18 cellular contexts compared by ENCODE assay signal in the genomic region with DNA sequence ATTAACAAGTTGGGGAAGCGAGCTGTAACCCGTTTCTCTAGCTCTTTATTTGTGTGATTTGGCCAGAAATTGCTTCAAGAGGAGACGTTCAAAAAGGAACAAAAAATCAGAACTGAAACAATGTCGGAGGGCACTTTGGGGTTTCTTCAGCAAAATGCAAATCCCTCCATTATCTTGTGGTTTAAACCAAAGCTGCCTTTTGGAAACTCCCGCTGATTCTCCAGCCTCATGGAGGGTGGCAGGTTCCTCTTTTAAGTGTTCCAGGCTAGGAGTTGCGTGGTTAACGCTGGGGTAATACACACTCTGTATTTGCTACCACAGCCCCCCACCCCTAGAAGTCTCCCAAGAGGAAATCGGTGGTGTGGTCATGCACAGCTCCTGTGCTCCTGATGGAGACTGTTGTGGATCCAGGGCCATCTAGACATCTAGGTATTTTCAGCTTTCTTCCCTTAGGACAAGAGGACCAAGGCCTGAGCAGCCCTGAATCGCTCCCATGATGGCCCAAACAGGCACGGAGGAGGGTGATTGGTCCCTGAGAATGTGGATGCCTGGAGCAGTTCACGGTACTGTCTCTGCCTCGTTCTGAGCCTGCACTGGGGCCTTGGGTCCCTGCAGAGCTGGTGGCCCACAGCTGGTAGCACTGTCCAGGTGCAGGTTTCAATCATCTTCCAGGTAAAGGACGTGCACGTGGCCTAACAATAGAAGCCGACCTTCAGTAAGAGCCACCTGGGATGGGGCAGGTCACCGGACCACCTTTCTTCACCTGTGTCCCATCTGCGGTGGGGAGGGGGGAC. TPM values are rescaled to one million over a fixed set of nuclear protein-coding genes. Genes with fewer than 3 reads are reported as not detected.
DNase-seq lines count a peak whose midpoint lies in the region; ATAC-seq and TF ChIP-seq lines count a peak whose summit lies in the region.
"Had no signal": no experiment of that assay in that cellular context is flagged by ENCODE, and none has a peak within 500 bp of the region (broad histone marks: within the 10 kb centered on the region; RNA-seq: fewer than 3 reads in every experiment).

No MANE protein-coding gene starts in this region.

- TF ChIP-seq POLR2A in lower leg skin (IDR thresholded peaks at IDR 0.05) = no peak

- BruUV-seq in OCI-LY7 (replicated peaks; lab: Mats Ljungman, UMichigan) = no TSS peak

- no peak overlapping the region for H3K4me3 ChIP-seq in H7 (ENCODE audit: insufficient read depth, low read depth, low read length)
- peak overlapping the region; percentile 40 for H3K4me3 ChIP-seq in OCI-LY7 (ENCODE audit: low read depth, low read length, poor library complexity, severe bottlenecking)
- H3K4me3 ChIP-seq in lower leg skin (ENCODE audit: low read depth, poor library complexity, severe bottlenecking) = no peak overlapping the region

- H3K9me3 Mint-ChIP-seq in neural crest cell = no peaks in the 10 kb centered on the region
- H3K9me3 Mint-ChIP-seq in activated T-cell treated with anti-CD3 and anti-CD28 coated beads, Interleukin-2, amount 50 U/mL, for 24 hours = no peaks in the 10 kb centered on the region
- H3K9me3 Mint-ChIP-seq: activated CD4-positive, alpha-beta memory T cell treated with anti-CD3 and anti-CD28 coated beads, Interleukin-2, amount 10 ng/mL, durations not matched to agents 7 days and 5 days; activated naive CD4-positive, alpha-beta T cell treated with anti-CD3 and anti-CD28 coated beads, Interleukin-2, amount 50 U/mL, for 72 hours; immature natural killer cell; T-helper 1 cell treated with Interleukin-12 subunit alpha and Interleukin-12 subunit beta and Interleukin-4 antibody, amounts not matched to agents 30 μg/mL and 1 μg/mL, for 36 hours had no signal

- intact Hi-C loops in OCI-LY7 (cut with micrococcal nuclease; ENCODE audit: unreplicated experiment) = loop anchor here (1.0 to 5.0 kb wide), 2 partner anchors 154 to 1235 kb away; no protein-coding TSS in a partner anchor
- intact Hi-C loops in lower leg skin (cut with DNase I; ENCODE audit: low total_unique reads) = no loop called here
- intact Hi-C loops in left colon (cut with DNase I, micrococcal nuclease) = no loop called here

- H4K20me1 ChIP-seq in OCI-LY7 (ENCODE audit: insufficient read depth, low read length) = no peaks in the 10 kb centered on the region

- DNase-seq in GM13977 (ENCODE audit: low spot score) (peak; percentile 66), H7 (peak; percentile 23), OCI-LY7 (ENCODE audit: low spot score) (peak; percentile 86), neural crest cell (ENCODE audit: low read depth, low spot score) (no peak), lower leg skin (ENCODE audit: low spot score in 2 of 2) (no peak), left colon (no peak)
- no peak for DNase-seq in activated CD4-positive, alpha-beta T cell treated with anti-CD3 and anti-CD28 coated beads, Interleukin-2, amount 50 U/mL, for 1 hour
- no peak for DNase-seq in activated T-cell treated with anti-CD3 and anti-CD28 coated beads, Interleukin-2, amount 50 U/mL, for 24 hours
- DNase-seq: activated CD4-positive, alpha-beta memory T cell treated with anti-CD3 and anti-CD28 coated beads, Interleukin-2, amount 10 ng/mL, durations not matched to agents 7 days and 5 days; cerebellar nuclear complex; immature natural killer cell; NCI-H1417 treated with DMSO at 0.1 percent for 48 hours; stimulated activated naive CD4-positive, alpha-beta T cell had no signal

- CTCF ChIA-PET in OCI-LY7 (lab: Charles Lee; ENCODE audit: unreplicated experiment) = interaction anchor here (0.6 to 1.4 kb wide), 4 partner anchors 25 to 153 kb away, joined by 3 to 5 read pairs (median 4); no protein-coding TSS in a partner anchor

- POLR2A ChIA-PET in OCI-LY7 (lab: Charles Lee) = interaction anchor here (0.9 to 1.5 kb wide), 4 partner anchors 14 to 171 kb away, joined by 3 to 5 read pairs (median 4); partner anchors contain the start of gene FCN1

- no peak for TF ChIP-seq CTCF in GM13977 (IDR thresholded peaks at IDR 0.05; ENCODE audit: extremely low read depth, insufficient read depth, missing control alignments)
- TF ChIP-seq CTCF in OCI-LY7 (conservative IDR thresholded peaks at IDR 0.05; ENCODE audit: low read length) = no peak
- TF ChIP-seq CTCF in neural crest cell (conservative IDR thresholded peaks at IDR 0.05) = no peak
- no peak for TF ChIP-seq CTCF in lower leg skin (IDR thresholded peaks at IDR 0.05)

- H3K4me1 Mint-ChIP-seq in neural crest cell = peaks cover 12% of the 10 kb centered on the region
- H3K4me1 Mint-ChIP-seq in activated T-cell treated with anti-CD3 and anti-CD28 coated beads, Interleukin-2, amount 50 U/mL, for 24 hours (ENCODE audit: low read depth) = no peaks in the 10 kb centered on the region
- H3K4me1 Mint-ChIP-seq: activated CD4-positive, alpha-beta memory T cell treated with anti-CD3 and anti-CD28 coated beads, Interleukin-2, amount 10 ng/mL, durations not matched to agents 7 days and 5 days; immature natural killer cell had no signal

- H3K9me2 ChIP-seq in OCI-LY7 (ENCODE audit: insufficient read depth, low read length) = no peaks in the 10 kb centered on the region

- in situ Hi-C loops in GM13977 (cut with MboI; ENCODE audit: low pct_unique_long_range_greater_than_20kb, low sequenced_read_pairs, unreplicated experiment) = no loop called here

- H3K9me3 ChIP-seq in OCI-LY7 (ENCODE audit: low read length) = no peaks in the 10 kb centered on the region

- H3K4me2 ChIP-seq in OCI-LY7 (ENCODE audit: low read length) = peak overlapping the region; percentile 74

- peak overlapping the region; percentile 6; the same call in 1 of the 2 replicates for H2AFZ ChIP-seq in OCI-LY7 (ENCODE audit: low read length)

- no peak overlapping the region for H3K4me3 Mint-ChIP-seq in neural crest cell
- no peak overlapping the region for H3K4me3 Mint-ChIP-seq in activated T-cell treated with anti-CD3 and anti-CD28 coated beads, Interleukin-2, amount 50 U/mL, for 24 hours
- H3K4me3 Mint-ChIP-seq: activated CD4-positive, alpha-beta memory T cell treated with anti-CD3 and anti-CD28 coated beads, Interleukin-2, amount 10 ng/mL, durations not matched to agents 7 days and 5 days; immature natural killer cell; T-helper 1 cell treated with Interleukin-12 subunit alpha and Interleukin-12 subunit beta and Interleukin-4 antibody, amounts not matched to agents 30 μg/mL and 1 μg/mL, for 36 hours had no signal

- H3K36me3 ChIP-seq in H7 (replicated peaks; ENCODE audit: control insufficient read depth, insufficient read depth, low read length) = no peaks in the 10 kb centered on the region
- no peaks in the 10 kb centered on the region for H3K36me3 ChIP-seq in OCI-LY7 (ENCODE audit: insufficient read depth, low read length)

- H3K27ac Mint-ChIP-seq in neural crest cell (ENCODE audit: unreplicated experiment) = peak overlapping the region; percentile 43
- H3K27ac Mint-ChIP-seq in activated T-cell treated with anti-CD3 and anti-CD28 coated beads, Interleukin-2, amount 50 U/mL, for 24 hours = no peak overlapping the region
- H3K27ac Mint-ChIP-seq: activated CD4-positive, alpha-beta memory T cell treated with anti-CD3 and anti-CD28 coated beads, Interleukin-2, amount 10 ng/mL, durations not matched to agents 7 days and 5 days; activated naive CD4-positive, alpha-beta T cell treated with anti-CD3 and anti-CD28 coated beads, Interleukin-2, amount 50 U/mL, for 72 hours; immature natural killer cell; T-helper 1 cell treated with Interleukin-12 subunit alpha and Interleukin-12 subunit beta and Interleukin-4 antibody, amounts not matched to agents 30 μg/mL and 1 μg/mL, for 36 hours had no signal

- no peaks in the 10 kb centered on the region for H3K27me3 ChIP-seq in H7 (ENCODE audit: control insufficient read depth, insufficient read depth, low read length)

- H3K4me1 ChIP-seq in OCI-LY7 (ENCODE audit: insufficient read depth, low read length, poor library complexity, severe bottlenecking) = peaks cover 75% of the 10 kb centered on the region

- WGBS in lower leg skin, 2 donors = 73 to 84% methylated on average over 17 of the region's 17 CpGs

- H3K27me3 Mint-ChIP-seq in neural crest cell (ENCODE audit: low read depth) = no peaks in the 10 kb centered on the region
- H3K27me3 Mint-ChIP-seq in activated T-cell treated with anti-CD3 and anti-CD28 coated beads, Interleukin-2, amount 50 U/mL, for 24 hours = peaks cover 14% of the 10 kb centered on the region
- H3K27me3 Mint-ChIP-seq: activated CD4-positive, alpha-beta memory T cell treated with anti-CD3 and anti-CD28 coated beads, Interleukin-2, amount 10 ng/mL, durations not matched to agents 7 days and 5 days had no signal

- no peak for ATAC-seq in left colon
- ATAC-seq: activated naive CD4-positive, alpha-beta T cell treated with anti-CD3 and anti-CD28 coated beads, Interleukin-2, amount 50 U/mL, for 72 hours had no signal

- H3K27ac ChIP-seq in OCI-LY7 (ENCODE audit: low read depth, low read length, poor library complexity, severe bottlenecking) = peak overlapping the region; percentile 97
- H3K27ac ChIP-seq: C4-2B had no signal

- no peaks in the 10 kb centered on the region for H3K36me3 Mint-ChIP-seq in neural crest cell (ENCODE audit: low read depth)
- H3K36me3 Mint-ChIP-seq in activated T-cell treated with anti-CD3 and anti-CD28 coated beads, Interleukin-2, amount 50 U/mL, for 24 hours (ENCODE audit: low read depth) = no peaks in the 10 kb centered on the region
- H3K36me3 Mint-ChIP-seq: activated naive CD4-positive, alpha-beta T cell treated with anti-CD3 and anti-CD28 coated beads, Interleukin-2, amount 50 U/mL, for 72 hours; immature natural killer cell had no signal

- peaks cover 6% of the 10 kb centered on the region for H3K79me2 ChIP-seq in OCI-LY7 (ENCODE audit: insufficient read depth, low read depth, low read length)

RNA-seq across cellular contexts. Expression of gene FCN1, which starts 19.2 kb away (rescaled TPM):
- not detected in 2 replicates for total RNA-seq in H7 (2014; rRNA removed; shearing (Covaris generic))
- 0.19 TPM in 1 of 2 replicates, not detected in the other for total RNA-seq in OCI-LY7 (2014; rRNA removed; shearing (Covaris generic))
- total RNA-seq in OCI-LY7 (2022) (0.30 and 0.42 TPM in 2 replicates), neural crest cell (not detected in 2 replicates), lower leg skin (1 to 10 TPM in 2 of 4 donors, under 1 TPM in 2; 0.72 to 2.9 (median 1.1) TPM), left colon (under 1 TPM; 0.92 to 0.95 TPM)
- total RNA-seq: activated CD4-positive, alpha-beta memory T cell treated with anti-CD3 and anti-CD28 coated beads, Interleukin-2, amount 10 ng/mL, durations not matched to agents 7 days and 5 days; activated naive CD4-positive, alpha-beta T cell treated with anti-CD3 and anti-CD28 coated beads, Interleukin-2, amount 50 U/mL, for 72 hours; G401; HT1080 had no signal

RNA-seq across cellular contexts. Expression of gene FCN2, which starts 56.3 kb away (rescaled TPM):
- total RNA-seq in H7 (2014; rRNA removed; shearing (Covaris generic)) = not detected in 2 replicates
- not detected in 2 replicates for total RNA-seq in OCI-LY7 (2014; rRNA removed; shearing (Covaris generic))
- not detected in 2 replicates for total RNA-seq in OCI-LY7 (2022)
- not detected in 2 replicates for total RNA-seq in neural crest cell
- total RNA-seq in lower leg skin = under 1 TPM in 1 of 4 donors, not detected in 3; 0.29 TPM
- not detected for total RNA-seq in left colon
- total RNA-seq: activated CD4-positive, alpha-beta memory T cell treated with anti-CD3 and anti-CD28 coated beads, Interleukin-2, amount 10 ng/mL, durations not matched to agents 7 days and 5 days; activated naive CD4-positive, alpha-beta T cell treated with anti-CD3 and anti-CD28 coated beads, Interleukin-2, amount 50 U/mL, for 72 hours; G401; HT1080 had no signal

Comparison
In these comparisons a context has a peak if more than half of its experiments do, and no peak if none do; other contexts are left out.
1. DNase-seq: peak in GM13977 (single experiment), H7 (single experiment) and OCI-LY7 (single experiment); none in neural crest cell (single experiment), activated CD4-positive, alpha-beta T cell treated with anti-CD3 and anti-CD28 coated beads, Interleukin-2, amount 50 U/mL, for 1 hour (single experiment), lower leg skin (0 of 2), left colon (0 of 2) and activated T-cell treated with anti-CD3 and anti-CD28 coated beads, Interleukin-2, amount 50 U/mL, for 24 hours (single experiment).